In genomic region chr3:38334656-38335055, GRCh38 we compare ENCODE assay signal across 20 cellular contexts. TPM values are rescaled to one million over a fixed set of nuclear protein-coding genes. Genes with fewer than 3 reads are reported as not detected.
DNase-seq lines count a peak whose midpoint lies in the region; ATAC-seq and TF ChIP-seq lines count a peak whose summit lies in the region.
"Had no signal": no experiment of that assay in that cellular context is flagged by ENCODE, and none has a peak within 500 bp of the region (broad histone marks: within the 10 kb centered on the region; RNA-seq: fewer than 3 reads in every experiment).

No MANE protein-coding gene starts in this region.

- H3K27me3 ChIP-seq in PC-3 (ENCODE audit: low read length) = no peaks in the 10 kb centered on the region
- H3K27me3 ChIP-seq in dorsolateral prefrontal cortex = no peaks in the 10 kb centered on the region

- peak; percentile 86 for DNase-seq in GM03348 (ENCODE audit: low spot score)
- peak; percentile 43 for DNase-seq in PC-3
- peak; percentile 76 for DNase-seq in fibroblast of mammary gland (ENCODE audit: low read depth)
- no peak for DNase-seq in sciatic nerve (ENCODE audit: low spot score)
- no peak for DNase-seq in dorsolateral prefrontal cortex
- no peak for DNase-seq in pons (ENCODE audit: low spot score)
- DNase-seq in SW480 (ENCODE audit: low spot score) = no peak
- DNase-seq in DMS53 (lab: John Stamatoyannopoulos, UW) = no peak
- DNase-seq: activated naive CD8-positive, alpha-beta T cell treated with anti-CD3 and anti-CD28 coated beads, Interleukin-2, amount 10 ng/mL, durations not matched to agents 7 days and 5 days; activated T-cell treated with anti-CD3 and anti-CD28 coated beads, Interleukin-2, amount 50 U/mL, for 1 hour; H9; immature natural killer cell; retina; Right ventricle myocardium superior; stimulated activated CD4-positive, alpha-beta T cell treated with anti-CD3 and anti-CD28 coated beads, Interleukin-4, amount 100 ng/mL, for 1 hour; stimulated activated CD8-positive, alpha-beta memory T cell treated with anti-CD3 and anti-CD28 coated beads, Interleukin-4, amount 100 ng/mL, for 48 hours had no signal

- no peaks in the 10 kb centered on the region for H3K36me3 ChIP-seq in PC-3 (ENCODE audit: low read depth, low read length)
- H3K36me3 ChIP-seq: thoracic aorta had no signal

- no peaks in the 10 kb centered on the region for H3K79me2 ChIP-seq in PC-3 (ENCODE audit: low read length)

- H2AFZ ChIP-seq in PC-3 (ENCODE audit: low read length) = no peak overlapping the region

- H3K4me3 ChIP-seq in PC-3 (ENCODE audit: low read length) = no peak overlapping the region
- no peak overlapping the region for H3K4me3 ChIP-seq in fibroblast of mammary gland (ENCODE audit: control insufficient read depth, low read depth, low read length)
- no peak overlapping the region for H3K4me3 ChIP-seq in dorsolateral prefrontal cortex
- H3K4me3 ChIP-seq: thoracic aorta had no signal

- no peak overlapping the region for H3K9ac ChIP-seq in PC-3 (ENCODE audit: low read length)

- no peaks in the 10 kb centered on the region for H3F3A ChIP-seq in PC-3 (ENCODE audit: low read length, unreplicated experiment)

- intact Hi-C loops in PC-3 (cut with micrococcal nuclease) = no loop called here
- intact Hi-C loops in sciatic nerve (cut with DNase I) = no loop called here
- intact Hi-C loops in dorsolateral prefrontal cortex (cut with DNase I) = no loop called here

- peak; percentile 64 for ATAC-seq in PC-3
- peak; percentile 58 for ATAC-seq in sciatic nerve

- no TSS peak for BruUV-seq in PC-3 (replicated peaks; lab: Mats Ljungman, UMichigan)

- CTCF ChIA-PET in PC-3 (lab: Charles Lee) = no interaction called here

- no peak overlapping the region for H3K4me2 ChIP-seq in PC-3 (ENCODE audit: low read length)

- H3K9me3 ChIP-seq in PC-3 (ENCODE audit: low read length) = no peaks in the 10 kb centered on the region
- H3K9me3 ChIP-seq: thoracic aorta had no signal

- H3K27ac ChIP-seq in PC-3 (ENCODE audit: low read length) = no peak overlapping the region
- H3K27ac ChIP-seq in dorsolateral prefrontal cortex = no peak overlapping the region
- H3K27ac ChIP-seq: thoracic aorta had no signal

- POLR2A ChIA-PET in PC-3 (lab: Charles Lee; ENCODE audit: unreplicated experiment) = no interaction called here

- H3K4me1 ChIP-seq in PC-3 (ENCODE audit: insufficient read depth, low read length) = no peaks in the 10 kb centered on the region

- no peaks in the 10 kb centered on the region for H4K20me1 ChIP-seq in PC-3 (ENCODE audit: low read length)

- no peaks in the 10 kb centered on the region for H3K9me2 ChIP-seq in PC-3 (replicated peaks; ENCODE audit: low read length)

- TF ChIP-seq CTCF in PC-3 (conservative IDR thresholded peaks at IDR 0.05; ENCODE audit: low read depth, low read length) (no peak), fibroblast of mammary gland (conservative IDR thresholded peaks at IDR 0.05; ENCODE audit: control insufficient read depth, insufficient read depth, low read depth, low read length) (no peak), dorsolateral prefrontal cortex (IDR thresholded peaks at IDR 0.05 in 54 of 56, conservative IDR thresholded peaks at IDR 0.05 in 2 of 56; ENCODE audit: low read depth in 1 of 56, partially characterized antibody in 56 of 56) (no peak)

RNA-seq across cellular contexts. Expression of gene XYLB, which starts 11.9 kb away (rescaled TPM):
- 11.2 and 14.0 TPM in 2 replicates for total RNA-seq in PC-3 (2014; rRNA removed)
- 5.3 TPM for total RNA-seq in sciatic nerve
- total RNA-seq in dorsolateral prefrontal cortex = 10 to 100 TPM in 92 of 120 experiments, 1 to 10 TPM in 28; 5.9 to 20.9 (median 12.0) TPM

RNA-seq across cellular contexts. Expression of gene SLC22A14, which starts 52.6 kb away (rescaled TPM):
- 0.07 TPM in 1 of 2 replicates, not detected in the other for total RNA-seq in PC-3 (2014; rRNA removed)
- total RNA-seq in sciatic nerve = 0.13 TPM
- total RNA-seq in dorsolateral prefrontal cortex = 1 to 10 TPM; 1.3 to 7.4 (median 3.2) TPM
- total RNA-seq: Daoy; H9; neural crest cell; Right ventricle myocardium superior; T-helper 2 cell treated with Interferon-gamma antibody and Interleukin-4, amounts not matched to agents 100 ng/mL and 5 ng/mL, for 36 hours had no signal

Comparison
In these comparisons a context has a peak if more than half of its experiments do, and no peak if none do; other contexts are left out.
1. DNase-seq: peak in GM03348 (single experiment), PC-3 (single experiment) and fibroblast of mammary gland (single experiment); none in sciatic nerve (single experiment), dorsolateral prefrontal cortex (0 of 10), pons (single experiment), SW480 (single experiment) and DMS53 (single experiment).